Comparison of ENCODE assay signal across 8 cellular contexts in the genomic region with DNA sequence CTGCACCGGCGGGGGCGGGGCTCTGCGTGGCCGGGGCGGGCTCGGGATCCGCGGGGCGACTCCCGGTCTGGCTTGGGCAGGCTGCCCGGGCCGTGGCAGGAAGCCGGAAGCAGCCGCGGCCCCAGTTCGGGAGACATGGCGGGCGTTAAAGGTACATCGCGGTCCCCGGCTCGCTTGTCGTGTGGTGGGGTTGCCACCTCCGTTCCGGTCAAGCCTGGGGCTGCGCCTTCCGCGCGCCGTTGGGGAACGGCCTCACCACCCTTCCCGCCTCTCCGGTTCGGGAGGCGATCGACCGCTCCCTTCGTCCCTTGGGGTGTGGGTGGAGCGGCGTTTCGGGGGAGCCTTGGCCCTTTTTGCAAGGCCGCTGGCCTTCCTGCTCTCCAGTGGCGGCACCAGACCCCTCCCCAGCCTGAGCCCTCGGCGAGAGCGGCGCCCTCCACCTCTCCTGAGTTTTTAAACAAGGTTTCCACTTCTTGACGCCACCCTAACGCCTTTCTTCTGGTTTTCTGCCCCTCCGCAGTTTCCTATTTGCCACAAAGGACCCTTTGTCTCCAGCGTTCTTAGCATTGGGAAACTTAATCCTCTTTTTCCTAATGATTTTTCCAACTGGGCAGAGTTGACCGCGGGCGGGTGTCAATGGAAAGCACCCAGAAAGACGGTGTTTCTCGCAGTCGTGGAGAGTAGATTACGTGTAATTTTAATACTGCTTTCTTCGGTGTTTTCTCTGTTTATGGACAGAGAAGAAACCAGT. TPM values are rescaled to one million over a fixed set of nuclear protein-coding genes. Genes with fewer than 3 reads are reported as not detected.
DNase-seq lines count a peak whose midpoint lies in the region; FAIRE-seq lines count a peak whose summit lies in the region.

A gene with protein sequence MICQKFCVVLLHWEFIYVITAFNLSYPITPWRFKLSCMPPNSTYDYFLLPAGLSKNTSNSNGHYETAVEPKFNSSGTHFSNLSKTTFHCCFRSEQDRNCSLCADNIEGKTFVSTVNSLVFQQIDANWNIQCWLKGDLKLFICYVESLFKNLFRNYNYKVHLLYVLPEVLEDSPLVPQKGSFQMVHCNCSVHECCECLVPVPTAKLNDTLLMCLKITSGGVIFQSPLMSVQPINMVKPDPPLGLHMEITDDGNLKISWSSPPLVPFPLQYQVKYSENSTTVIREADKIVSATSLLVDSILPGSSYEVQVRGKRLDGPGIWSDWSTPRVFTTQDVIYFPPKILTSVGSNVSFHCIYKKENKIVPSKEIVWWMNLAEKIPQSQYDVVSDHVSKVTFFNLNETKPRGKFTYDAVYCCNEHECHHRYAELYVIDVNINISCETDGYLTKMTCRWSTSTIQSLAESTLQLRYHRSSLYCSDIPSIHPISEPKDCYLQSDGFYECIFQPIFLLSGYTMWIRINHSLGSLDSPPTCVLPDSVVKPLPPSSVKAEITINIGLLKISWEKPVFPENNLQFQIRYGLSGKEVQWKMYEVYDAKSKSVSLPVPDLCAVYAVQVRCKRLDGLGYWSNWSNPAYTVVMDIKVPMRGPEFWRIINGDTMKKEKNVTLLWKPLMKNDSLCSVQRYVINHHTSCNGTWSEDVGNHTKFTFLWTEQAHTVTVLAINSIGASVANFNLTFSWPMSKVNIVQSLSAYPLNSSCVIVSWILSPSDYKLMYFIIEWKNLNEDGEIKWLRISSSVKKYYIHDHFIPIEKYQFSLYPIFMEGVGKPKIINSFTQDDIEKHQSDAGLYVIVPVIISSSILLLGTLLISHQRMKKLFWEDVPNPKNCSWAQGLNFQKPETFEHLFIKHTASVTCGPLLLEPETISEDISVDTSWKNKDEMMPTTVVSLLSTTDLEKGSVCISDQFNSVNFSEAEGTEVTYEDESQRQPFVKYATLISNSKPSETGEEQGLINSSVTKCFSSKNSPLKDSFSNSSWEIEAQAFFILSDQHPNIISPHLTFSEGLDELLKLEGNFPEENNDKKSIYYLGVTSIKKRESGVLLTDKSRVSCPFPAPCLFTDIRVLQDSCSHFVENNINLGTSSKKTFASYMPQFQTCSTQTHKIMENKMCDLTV (plus strand): TSS at position 79 of the 751 bp plus-strand sequence. CDS start 144,898 bp downstream, outside the sequence.
A gene with protein sequence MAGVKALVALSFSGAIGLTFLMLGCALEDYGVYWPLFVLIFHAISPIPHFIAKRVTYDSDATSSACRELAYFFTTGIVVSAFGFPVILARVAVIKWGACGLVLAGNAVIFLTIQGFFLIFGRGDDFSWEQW (plus strand): TSS at position 79 of the 751 bp plus-strand sequence. CDS start 57 bp downstream, at position 136.

- peaks cover 14% of the 10 kb centered on the region for H3K4me1 Mint-ChIP-seq in activated naive CD8-positive, alpha-beta T cell treated with anti-CD3 and anti-CD28 coated beads for 36 hours

- peaks cover under 1% of the 10 kb centered on the region for H3K27me3 Mint-ChIP-seq in activated naive CD8-positive, alpha-beta T cell treated with anti-CD3 and anti-CD28 coated beads for 36 hours

- H3K27ac Mint-ChIP-seq in activated naive CD8-positive, alpha-beta T cell treated with anti-CD3 and anti-CD28 coated beads for 36 hours: peak within 1 kb of the TSS; percentile 95

- H3K9ac ChIP-seq in iPS-20b (ENCODE audit: low read depth, low read length): peak within 1 kb of the TSS; percentile 90

- H3K9me3 ChIP-seq in iPS-20b (ENCODE audit: insufficient read depth, low read depth, low read length): no peaks in the 10 kb centered on the region
- no peaks in the 10 kb centered on the region for H3K9me3 ChIP-seq in small intestine (ENCODE audit: control insufficient read depth, low read depth)

- no peaks in the 10 kb centered on the region for H3K36me3 ChIP-seq in H7 (replicated peaks; ENCODE audit: control insufficient read depth, insufficient read depth, low read length)
- H3K36me3 ChIP-seq in iPS-20b (ENCODE audit: insufficient read depth, low read depth, low read length): no peaks in the 10 kb centered on the region
- peaks cover 0 to 5% of the 10 kb centered on the region in 2 donors for H3K36me3 ChIP-seq in small intestine (ENCODE audit: control insufficient read depth in 2 of 2, insufficient read depth in 2 of 2, low read length in 2 of 2)

- DNase-seq in NCI-H1092 (lab: John Stamatoyannopoulos, UW) (peak; percentile 91), NCI-H1092 treated with DMSO at 0.1 percent for 48 hours (lab: John Stamatoyannopoulos, UW) (no peak), H7 (peak; percentile 94), NCI-H1048 (lab: John Stamatoyannopoulos, UW) (peak; percentile 98), small intestine (no peak), medulla oblongata (ENCODE audit: extremely low spot score) (no peak)
- DNase-seq in activated naive CD8-positive, alpha-beta T cell treated with anti-CD3 and anti-CD28 coated beads for 36 hours: no peak

- H3K9me3 Mint-ChIP-seq in activated naive CD8-positive, alpha-beta T cell treated with anti-CD3 and anti-CD28 coated beads for 36 hours: no peaks in the 10 kb centered on the region

- peak within 1 kb of the TSS; percentile 94 for H3K4me3 ChIP-seq in H7 (ENCODE audit: insufficient read depth, low read depth, low read length)
- H3K4me3 ChIP-seq in iPS-20b (ENCODE audit: low read length): peak within 1 kb of the TSS; percentile 88
- peak within 1 kb of the TSS; percentile 84 for H3K4me3 ChIP-seq in small intestine (ENCODE audit: low read depth in 1 of 2, low read length in 2 of 2)

- no peaks in the 10 kb centered on the region for H3K27me3 ChIP-seq in H7 (ENCODE audit: control insufficient read depth, insufficient read depth, low read length)
- H3K27me3 ChIP-seq in iPS-20b (ENCODE audit: insufficient read depth, low read length): no peaks in the 10 kb centered on the region
- H3K27me3 ChIP-seq in small intestine (ENCODE audit: control insufficient read depth in 2 of 2, insufficient read depth in 2 of 2, low read length in 2 of 2): no peaks in the 10 kb centered on the region

- peaks cover 10% of the 10 kb centered on the region for H3K36me3 Mint-ChIP-seq in activated naive CD8-positive, alpha-beta T cell treated with anti-CD3 and anti-CD28 coated beads for 36 hours

- peaks cover 39% of the 10 kb centered on the region for H3K4me1 ChIP-seq in iPS-20b (ENCODE audit: insufficient read depth, low read length)
- peaks cover 0 to 4% of the 10 kb centered on the region in 2 donors for H3K4me1 ChIP-seq in small intestine (ENCODE audit: control insufficient read depth in 2 of 2, insufficient read depth in 1 of 2, low read depth in 1 of 2, low read length in 1 of 2)

- FAIRE-seq in small intestine (lab: Jason Lieb, UNC): no peak

- no peak within 1 kb of the TSS for H3K4me3 Mint-ChIP-seq in activated naive CD8-positive, alpha-beta T cell treated with anti-CD3 and anti-CD28 coated beads for 36 hours

- H3K27ac ChIP-seq in iPS-20b (ENCODE audit: low read length): peak within 1 kb of the TSS; percentile 76
- peak within 1 kb of the TSS; percentile 88 to 98 for H3K27ac ChIP-seq in small intestine (ENCODE audit: low read depth in 1 of 2, low read length in 1 of 2)

- WGBS in small intestine, 3 donors: 0% methylated on average over 45 to 60 of the region's 60 CpGs

RNA-seq across cellular contexts. Expression of the first gene that starts in this region (rescaled TPM):
- 7.0 and 9.8 TPM in 2 replicates for total RNA-seq in H7 (2014; rRNA removed; shearing (Covaris generic))
- 1 to 10 TPM; 1.6 to 2.2 TPM for total RNA-seq in activated naive CD8-positive, alpha-beta T cell treated with anti-CD3 and anti-CD28 coated beads for 36 hours
- 1 to 10 TPM in 1 of 3 donors, under 1 TPM in 1, not detected in 1; 0.54 to 6.6 TPM for polyA plus RNA-seq in small intestine

RNA-seq across cellular contexts. Expression of the second gene that starts in this region (rescaled TPM):
- total RNA-seq in H7 (2014; rRNA removed; shearing (Covaris generic)): 26.8 and 27.7 TPM in 2 replicates
- 10 to 100 TPM; 10.9 to 11.3 TPM for total RNA-seq in activated naive CD8-positive, alpha-beta T cell treated with anti-CD3 and anti-CD28 coated beads for 36 hours
- polyA plus RNA-seq in small intestine: 10 to 100 TPM; 14.1 to 31.2 (median 19.2) TPM

Comparison
In these comparisons a context has a peak if more than half of its experiments do, and no peak if none do; other contexts are left out.
1. DNase-seq: peak in NCI-H1092 (single experiment), H7 (single experiment) and NCI-H1048 (single experiment); none in NCI-H1092 treated with DMSO at 0.1 percent for 48 hours (single experiment), activated naive CD8-positive, alpha-beta T cell treated with anti-CD3 and anti-CD28 coated beads for 36 hours (single experiment), small intestine (single experiment) and medulla oblongata (single experiment).
2. Peak in every context shown above with its lines, with median percentiles within 50 percentile points of each other: H3K4me3 ChIP-seq.